Comparison of ENCODE assay signal across 1 cellular context in genomic region chr12:545835-546234, GRCh38.
TF ChIP-seq lines count a peak whose summit lies in the region.

No MANE protein-coding gene starts in this region.

TF ChIP-seq in HEK293, 187 proteins besides CTCF, POLR2A, EP300 and RAD21 (continued from another document):
- TF ChIP-seq, protein P1, sequence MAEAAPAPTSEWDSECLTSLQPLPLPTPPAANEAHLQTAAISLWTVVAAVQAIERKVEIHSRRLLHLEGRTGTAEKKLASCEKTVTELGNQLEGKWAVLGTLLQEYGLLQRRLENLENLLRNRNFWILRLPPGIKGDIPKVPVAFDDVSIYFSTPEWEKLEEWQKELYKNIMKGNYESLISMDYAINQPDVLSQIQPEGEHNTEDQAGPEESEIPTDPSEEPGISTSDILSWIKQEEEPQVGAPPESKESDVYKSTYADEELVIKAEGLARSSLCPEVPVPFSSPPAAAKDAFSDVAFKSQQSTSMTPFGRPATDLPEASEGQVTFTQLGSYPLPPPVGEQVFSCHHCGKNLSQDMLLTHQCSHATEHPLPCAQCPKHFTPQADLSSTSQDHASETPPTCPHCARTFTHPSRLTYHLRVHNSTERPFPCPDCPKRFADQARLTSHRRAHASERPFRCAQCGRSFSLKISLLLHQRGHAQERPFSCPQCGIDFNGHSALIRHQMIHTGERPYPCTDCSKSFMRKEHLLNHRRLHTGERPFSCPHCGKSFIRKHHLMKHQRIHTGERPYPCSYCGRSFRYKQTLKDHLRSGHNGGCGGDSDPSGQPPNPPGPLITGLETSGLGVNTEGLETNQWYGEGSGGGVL (tag by site-specific recombination; IDR thresholded peaks at IDR 0.05) = 0 out of 2 replicates have a peak, but pooled peaks have one; percentile 12
- no peak for TF ChIP-seq BCL11A (tag by site-specific recombination; IDR thresholded peaks at IDR 0.05; ENCODE audit: low read depth)
TF ChIP-seq in HEK293: peak in this region for 3.
